6 cellular contexts compared by ENCODE assay signal in the genomic region with DNA sequence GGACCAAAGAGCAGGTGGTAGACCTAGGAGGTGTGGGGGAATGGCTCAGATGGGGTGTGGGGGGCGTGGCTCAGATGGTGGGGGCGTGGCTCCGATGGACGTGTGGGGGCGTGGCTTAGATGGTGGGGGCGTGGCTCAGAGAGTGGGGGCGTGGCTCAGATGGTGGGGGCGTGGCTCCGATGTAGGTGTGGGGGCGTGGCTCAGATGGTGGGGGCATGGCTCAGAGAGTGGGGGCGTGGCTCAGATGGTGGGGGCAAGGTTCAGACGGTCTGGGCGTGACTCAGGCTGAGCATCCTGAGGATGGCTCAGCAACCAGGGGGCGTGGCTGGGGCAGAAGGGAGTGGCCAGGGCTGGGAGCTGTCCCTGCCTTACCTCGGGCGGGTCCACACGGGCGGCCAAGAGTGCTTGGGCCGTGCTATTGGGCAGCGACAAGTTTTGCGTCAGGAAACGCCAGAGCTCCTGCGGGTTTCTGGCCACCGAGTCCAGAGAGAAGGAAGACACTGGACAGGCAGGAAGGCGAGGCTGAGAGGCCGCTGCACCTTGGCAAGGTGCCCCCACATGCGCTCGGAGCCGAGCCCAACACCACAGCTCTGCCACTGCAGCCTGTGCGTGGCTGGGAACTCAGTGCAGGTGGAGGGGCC. TPM values are rescaled to one million over a fixed set of nuclear protein-coding genes. Genes with fewer than 3 reads are reported as not detected.
DNase-seq lines count a peak whose midpoint lies in the region; ATAC-seq and TF ChIP-seq lines count a peak whose summit lies in the region.

No MANE protein-coding gene starts in this region.

- no peak overlapping the region for H3K4ac ChIP-seq in mesendoderm (ENCODE audit: low read depth, low read length)

- no peak overlapping the region for H3K18ac ChIP-seq in mesendoderm (ENCODE audit: low read length)

- no peaks in the 10 kb centered on the region for H3K27me3 Mint-ChIP-seq in activated naive CD4-positive, alpha-beta T cell treated with anti-CD3 and anti-CD28 coated beads for 36 hours (ENCODE audit: low read depth)
- H3K27me3 Mint-ChIP-seq in glutamatergic neuron (ENCODE audit: unreplicated experiment): peaks cover 2% of the 10 kb centered on the region

- H4K8ac ChIP-seq in mesendoderm (ENCODE audit: low read depth, low read length): no peak overlapping the region

- H3K79me2 ChIP-seq in DND-41 (ENCODE audit: insufficient read depth, low read length): no peaks in the 10 kb centered on the region
- H3K79me2 ChIP-seq in mesendoderm (ENCODE audit: control insufficient read depth, insufficient read depth, low read length): no peaks in the 10 kb centered on the region

- no peak overlapping the region for H2BK5ac ChIP-seq in mesendoderm (ENCODE audit: low read length)

- H3K36me3 ChIP-seq in DND-41 (ENCODE audit: insufficient read depth, low read length) (peaks cover 3% of the 10 kb centered on the region; the same call in 1 of the 2 replicates), mesendoderm (ENCODE audit: control insufficient read depth, insufficient read depth, low read length) (no peaks in the 10 kb centered on the region)

- intact Hi-C loops in activated naive CD4-positive, alpha-beta T cell treated with anti-CD3 and anti-CD28 coated beads for 36 hours (cut with micrococcal nuclease): no loop called here

- H3K4me1 ChIP-seq in DND-41 (ENCODE audit: insufficient read depth, low read length) (peaks cover 8% of the 10 kb centered on the region), mesendoderm (ENCODE audit: control insufficient read depth, low read depth, low read length) (no peaks in the 10 kb centered on the region)

- H3K9me3 ChIP-seq in DND-41 (ENCODE audit: insufficient read depth, low read length, severe bottlenecking): no peaks in the 10 kb centered on the region

- in situ Hi-C loops in G401 (cut with HindIII; ENCODE audit: low sequenced_read_pairs): no loop called here

- H3K4me2 ChIP-seq in DND-41 (ENCODE audit: insufficient read depth, low read length): no peak overlapping the region
- H3K4me2 ChIP-seq in mesendoderm (ENCODE audit: low read length): no peak overlapping the region

- no peak overlapping the region for H3K9ac ChIP-seq in DND-41 (ENCODE audit: low read depth, low read length)
- H3K9ac ChIP-seq in mesendoderm (ENCODE audit: low read length): no peak overlapping the region

- H3K27ac Mint-ChIP-seq in activated naive CD4-positive, alpha-beta T cell treated with anti-CD3 and anti-CD28 coated beads for 36 hours: no peak overlapping the region
- no peak overlapping the region for H3K27ac Mint-ChIP-seq in glutamatergic neuron (ENCODE audit: unreplicated experiment)

- peaks cover under 1% of the 10 kb centered on the region for H3K4me1 Mint-ChIP-seq in activated naive CD4-positive, alpha-beta T cell treated with anti-CD3 and anti-CD28 coated beads for 36 hours (ENCODE audit: low read depth)
- H3K4me1 Mint-ChIP-seq in glutamatergic neuron (ENCODE audit: low read depth, unreplicated experiment): peaks cover 2% of the 10 kb centered on the region

- H3K4me3 ChIP-seq in DND-41 (ENCODE audit: low read depth in 1 of 2, low read length in 2 of 2): no peak overlapping the region
- H3K4me3 ChIP-seq in mesendoderm (ENCODE audit: low read length): no peak overlapping the region

- no peak overlapping the region for H2AFZ ChIP-seq in DND-41 (ENCODE audit: low read depth, low read length)

- no CpG with 5 or more reads among the region's 30 CpGs for WGBS in mesendoderm (ENCODE audit: extremely low coverage, insufficient coverage, low lambda C conversion rate)

- DNase-seq in DND-41 (peak; percentile 62), NOMO-1 (lab: John Stamatoyannopoulos, UW; ENCODE audit: unreplicated experiment in 2 of 2) (peak; percentile 71 to 72), mesendoderm (peak; percentile 93), G401 (ENCODE audit: low spot score) (no peak), glutamatergic neuron (no peak)
- DNase-seq in activated naive CD4-positive, alpha-beta T cell treated with anti-CD3 and anti-CD28 coated beads for 36 hours: peak; percentile 74

- ATAC-seq in DND-41 (ENCODE audit: insufficient read depth, low read depth): peak; percentile 70

- H3K27ac ChIP-seq in DND-41 (ENCODE audit: low read length) (no peak overlapping the region), mesendoderm (ENCODE audit: low read depth, low read length) (no peak overlapping the region)

- H2AK5ac ChIP-seq in mesendoderm (ENCODE audit: low read length): no peak overlapping the region

- H2BK120ac ChIP-seq in mesendoderm (ENCODE audit: low read depth, low read length): no peak overlapping the region

- H3K27me3 ChIP-seq in DND-41 (ENCODE audit: insufficient read depth, low read length, poor library complexity): no peaks in the 10 kb centered on the region
- no peaks in the 10 kb centered on the region for H3K27me3 ChIP-seq in mesendoderm (ENCODE audit: insufficient read depth, low read length, poor library complexity)

- H4K20me1 ChIP-seq in DND-41 (ENCODE audit: insufficient read depth, low read length): no peaks in the 10 kb centered on the region

- H3K79me1 ChIP-seq in mesendoderm (ENCODE audit: low read length): no peaks in the 10 kb centered on the region

- no peak overlapping the region for H4K5ac ChIP-seq in mesendoderm (ENCODE audit: low read length)

- no peak for TF ChIP-seq CTCF in DND-41 (IDR thresholded peaks at IDR 0.05; ENCODE audit: borderline replicate concordance, extremely low read depth, low read length, poor library complexity, severe bottlenecking)
- TF ChIP-seq CTCF in glutamatergic neuron (IDR thresholded peaks at IDR 0.05; ENCODE audit: partially characterized antibody, unreplicated experiment): no peak

- H3K9me3 Mint-ChIP-seq in activated naive CD4-positive, alpha-beta T cell treated with anti-CD3 and anti-CD28 coated beads for 36 hours: no peaks in the 10 kb centered on the region
- H3K9me3 Mint-ChIP-seq in glutamatergic neuron (ENCODE audit: unreplicated experiment): peaks cover 2% of the 10 kb centered on the region

- CTCF ChIA-PET in activated naive CD4-positive, alpha-beta T cell treated with anti-CD3 and anti-CD28 coated beads for 36 hours (lab: Charles Lee): interaction anchor here (0.6 to 1.8 kb wide), 2 partner anchors 46 to 110 kb away, joined by 3 to 5 read pairs; no protein-coding TSS in a partner anchor

- no peak overlapping the region for H2BK15ac ChIP-seq in mesendoderm (replicated peaks; ENCODE audit: low read depth)

- no peak overlapping the region for H3K23ac ChIP-seq in mesendoderm (ENCODE audit: low read length)

- H3K4me3 Mint-ChIP-seq in activated naive CD4-positive, alpha-beta T cell treated with anti-CD3 and anti-CD28 coated beads for 36 hours: no peak overlapping the region
- H3K4me3 Mint-ChIP-seq in glutamatergic neuron (ENCODE audit: unreplicated experiment): no peak overlapping the region

- no peaks in the 10 kb centered on the region for H3K36me3 Mint-ChIP-seq in activated naive CD4-positive, alpha-beta T cell treated with anti-CD3 and anti-CD28 coated beads for 36 hours (ENCODE audit: low read depth)
- no peaks in the 10 kb centered on the region for H3K36me3 Mint-ChIP-seq in glutamatergic neuron (ENCODE audit: unreplicated experiment)

- no peak overlapping the region for H3K56ac ChIP-seq in mesendoderm (ENCODE audit: low read length)

RNA-seq across cellular contexts. Expression of a gene that starts 5.9 kb away (rescaled TPM):
- 1 to 10 TPM; 4.1 to 4.7 TPM for total RNA-seq in activated naive CD4-positive, alpha-beta T cell treated with anti-CD3 and anti-CD28 coated beads for 36 hours
- polyA plus RNA-seq in mesendoderm (2013, experiment 1 of 2): 1.8 TPM
- 2.0 TPM for polyA plus RNA-seq in mesendoderm (2013, experiment 2 of 2)
- total RNA-seq in G401 (2014; rRNA removed; shearing (Covaris generic)): 8.5 and 12.3 TPM in 2 replicates
- total RNA-seq in glutamatergic neuron (ENCODE audit: unreplicated experiment): 70.7 TPM

RNA-seq across cellular contexts. Expression of a gene that starts 9.8 kb away (rescaled TPM):
- not detected for total RNA-seq in activated naive CD4-positive, alpha-beta T cell treated with anti-CD3 and anti-CD28 coated beads for 36 hours
- polyA plus RNA-seq in mesendoderm (2013, experiment 1 of 2): not detected
- polyA plus RNA-seq in mesendoderm (2013, experiment 2 of 2): not detected
- total RNA-seq in G401 (2014; rRNA removed; shearing (Covaris generic)): not detected in 2 replicates
- 0.20 TPM for total RNA-seq in glutamatergic neuron (ENCODE audit: unreplicated experiment)

RNA-seq across cellular contexts. Expression of a gene that starts 23.9 kb away (rescaled TPM):
- 10 to 100 TPM; 14.2 to 15.9 TPM for total RNA-seq in activated naive CD4-positive, alpha-beta T cell treated with anti-CD3 and anti-CD28 coated beads for 36 hours
- 9.7 TPM for polyA plus RNA-seq in mesendoderm (2013, experiment 1 of 2)
- polyA plus RNA-seq in mesendoderm (2013, experiment 2 of 2): 10.2 TPM
- total RNA-seq in G401 (2014; rRNA removed; shearing (Covaris generic)): 32.0 and 38.4 TPM in 2 replicates
- total RNA-seq in glutamatergic neuron (ENCODE audit: unreplicated experiment): 260 TPM

RNA-seq across cellular contexts. Expression of a gene that starts 25.7 kb away (rescaled TPM):
- not detected for total RNA-seq in activated naive CD4-positive, alpha-beta T cell treated with anti-CD3 and anti-CD28 coated beads for 36 hours
- polyA plus RNA-seq in mesendoderm (2013, experiment 1 of 2): 0.15 TPM
- polyA plus RNA-seq in mesendoderm (2013, experiment 2 of 2): 0.17 TPM
- 2.1 and 6.2 TPM in 2 replicates for total RNA-seq in G401 (2014; rRNA removed; shearing (Covaris generic))
- total RNA-seq in glutamatergic neuron (ENCODE audit: unreplicated experiment): not detected

RNA-seq across cellular contexts. Expression of a gene that starts 29.9 kb away (rescaled TPM):
- 10 to 100 TPM; 75.9 to 76.8 TPM for total RNA-seq in activated naive CD4-positive, alpha-beta T cell treated with anti-CD3 and anti-CD28 coated beads for 36 hours
- 30.5 TPM for polyA plus RNA-seq in mesendoderm (2013, experiment 1 of 2)
- 31.0 TPM for polyA plus RNA-seq in mesendoderm (2013, experiment 2 of 2)
- 52.2 and 79.6 TPM in 2 replicates for total RNA-seq in G401 (2014; rRNA removed; shearing (Covaris generic))
- 50.7 TPM for total RNA-seq in glutamatergic neuron (ENCODE audit: unreplicated experiment)

Comparison
In these comparisons a context has a peak if more than half of its experiments do, and no peak if none do; other contexts are left out.
1. DNase-seq: peak in DND-41 (single experiment), NOMO-1 (2 of 2), activated naive CD4-positive, alpha-beta T cell treated with anti-CD3 and anti-CD28 coated beads for 36 hours (single experiment) and mesendoderm (single experiment); none in G401 (single experiment) and glutamatergic neuron (single experiment).